In the genomic region with DNA sequence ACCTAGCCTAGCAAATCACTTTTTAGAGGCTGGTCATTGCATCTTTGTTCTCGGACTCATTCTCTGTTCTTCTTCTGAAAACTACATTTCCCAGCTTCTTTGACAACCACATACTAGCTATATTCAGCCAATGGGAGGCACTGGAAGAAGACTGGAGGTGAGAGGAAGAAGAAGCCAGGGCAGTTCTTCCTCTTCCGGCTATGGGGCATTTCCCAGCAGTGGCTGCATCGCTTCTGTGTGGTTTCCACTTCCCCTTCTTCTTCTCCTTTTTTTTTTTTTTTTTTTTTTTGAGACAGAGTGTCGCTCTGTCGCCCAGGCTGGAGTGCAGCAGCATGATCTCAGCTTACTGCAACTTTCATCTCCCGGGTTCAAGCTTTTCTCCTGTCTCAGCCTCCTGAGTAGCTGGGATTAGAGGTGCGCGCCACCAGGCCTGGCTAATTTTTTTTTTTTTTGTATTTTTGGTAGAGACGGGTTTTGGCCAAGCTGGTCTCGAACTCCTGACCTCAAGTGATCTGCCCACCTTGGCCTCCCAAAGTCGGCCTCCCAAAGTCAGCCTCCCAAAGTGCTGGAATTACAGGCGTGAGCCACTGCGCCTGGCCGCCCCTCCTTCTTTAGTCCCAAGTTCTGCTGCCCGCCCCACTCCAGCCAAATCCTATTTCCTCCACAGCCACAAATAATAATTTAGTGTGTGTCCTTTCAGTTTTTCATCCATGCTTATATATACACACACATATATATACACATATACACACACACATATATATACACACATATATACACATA, we compare ENCODE assay signal across 9 cellular contexts. TPM values are rescaled to one million over a fixed set of nuclear protein-coding genes. Genes with fewer than 3 reads are reported as not detected.
DNase-seq lines count a peak whose midpoint lies in the region; ATAC-seq, FAIRE-seq and TF ChIP-seq lines count a peak whose summit lies in the region.
"Had no signal": no experiment of that assay in that cellular context is flagged by ENCODE, and none has a peak within 500 bp of the region (broad histone marks: within the 10 kb centered on the region; RNA-seq: fewer than 3 reads in every experiment).

No MANE protein-coding gene starts in this region.

- H3K27ac Mint-ChIP-seq in Calu3 (ENCODE audit: unreplicated experiment) (no peak overlapping the region), MCF 10A (ENCODE audit: low read depth, unreplicated experiment) (no peak overlapping the region)

- H3K4me2 ChIP-seq in HepG2 (ENCODE audit: low read depth, low read length): no peak overlapping the region

- CTCF ChIA-PET in HepG2 (lab: Yijun Ruan, JAX; ENCODE audit: low intra/inter-chr PET ratio, low total read pairs): no interaction called here
- CTCF ChIA-PET in Calu3 (lab: Charles Lee): no interaction called here
- CTCF ChIA-PET in MCF 10A (lab: Yijun Ruan, JAX): interaction anchor here (0.5 to 2.5 kb wide), 2 partner anchors 81 to 899 kb away, joined by 3 to 10 read pairs; no protein-coding TSS in a partner anchor

- BruUV-seq in HepG2 (replicated peaks; lab: Mats Ljungman, UMichigan): no TSS peak
- no TSS peak for BruUV-seq in Calu3 (replicated peaks; lab: Mats Ljungman, UMichigan)
- BruUV-seq in MCF 10A (replicated peaks; lab: Mats Ljungman, UMichigan): no TSS peak

- no peaks in the 10 kb centered on the region for H3K9me3 ChIP-seq in HepG2 (ENCODE audit: low read length)

- TF ChIP-seq RAD21 in HepG2 (CRISPR knock-in tag; IDR thresholded peaks at IDR 0.05): no peak

- ATAC-seq in HG02798 (IDR thresholded peaks at IDR 0.05; ENCODE audit: poor library complexity, unreplicated experiment) (peak; percentile 59), HepG2 (no peak)

- DNase-seq in CMK (ENCODE audit: low read depth): peak; percentile 65
- peak; percentile 70 for DNase-seq in UCSD-AML1 (lab: John Stamatoyannopoulos, UW; ENCODE audit: unreplicated experiment)
- DNase-seq in HepG2 (ENCODE audit: low spot score): no peak
- DNase-seq in HPDE6-E6E7 (ENCODE audit: extremely low spot score): no peak
- no peak for DNase-seq in Calu3
- no peak for DNase-seq in MCF 10A (ENCODE audit: unreplicated experiment)
- DNase-seq in kidney glomerular epithelial cell (lab: John Stamatoyannopoulos, UW): no peak
- DNase-seq: NCI-H526 had no signal

- FAIRE-seq in HepG2 (lab: Jason Lieb, UNC): no peak

- no peaks in the 10 kb centered on the region for H3K36me3 ChIP-seq in HepG2 (replicated peaks in 1 of 2; ENCODE audit: control insufficient read depth in 1 of 2, insufficient read depth in 2 of 2, low read length in 2 of 2)

- no peaks in the 10 kb centered on the region for H3K79me2 ChIP-seq in HepG2 (ENCODE audit: insufficient read depth, low read length)

- H3K9me3 Mint-ChIP-seq in Calu3 (ENCODE audit: low read depth, unreplicated experiment): no peaks in the 10 kb centered on the region
- H3K9me3 Mint-ChIP-seq in MCF 10A (ENCODE audit: unreplicated experiment): no peaks in the 10 kb centered on the region

- in situ Hi-C loops in HepG2 (cut with HindIII; ENCODE audit: extremely low pct_ligation_motif_present, low pct_unique_long_range_greater_than_20kb): no loop called here

- H3K27me3 ChIP-seq in HepG2 (ENCODE audit: control insufficient read depth in 1 of 2, insufficient read depth in 2 of 2, low read length in 2 of 2): no peaks in the 10 kb centered on the region

- no peak overlapping the region for H2AFZ ChIP-seq in HepG2 (ENCODE audit: low read length)

- H3K27me3 Mint-ChIP-seq in Calu3 (ENCODE audit: unreplicated experiment) (no peaks in the 10 kb centered on the region), MCF 10A (ENCODE audit: insufficient read depth, unreplicated experiment) (no peaks in the 10 kb centered on the region)

- H4K20me1 ChIP-seq in HepG2 (ENCODE audit: insufficient read depth, low read length): no peaks in the 10 kb centered on the region

- H3K9ac ChIP-seq in HepG2 (ENCODE audit: insufficient read depth, low read depth, low read length): no peak overlapping the region

- H3K4me1 Mint-ChIP-seq in Calu3 (ENCODE audit: low read depth, unreplicated experiment) (peaks cover 10% of the 10 kb centered on the region), MCF 10A (ENCODE audit: insufficient read depth, unreplicated experiment) (peaks cover 4% of the 10 kb centered on the region)

- intact Hi-C loops in HepG2 (cut with micrococcal nuclease; ENCODE audit: unreplicated experiment): no loop called here
- intact Hi-C loops in Calu3 (cut with micrococcal nuclease; ENCODE audit: unreplicated experiment): no loop called here
- intact Hi-C loops in MCF 10A (cut with micrococcal nuclease): no loop called here

- H3K4me3 Mint-ChIP-seq in Calu3 (ENCODE audit: low read depth, unreplicated experiment) (no peak overlapping the region), MCF 10A (ENCODE audit: unreplicated experiment) (no peak overlapping the region)

- TF ChIP-seq EP300 in HepG2 (IDR thresholded peaks at IDR 0.05; ENCODE audit: low read depth in 2 of 2, low read length in 2 of 2) (no peak), HepG2 (CRISPR knock-in tag; IDR thresholded peaks at IDR 0.05; ENCODE audit: borderline replicate concordance) (no peak)

- no peaks in the 10 kb centered on the region for H3K36me3 Mint-ChIP-seq in Calu3 (ENCODE audit: insufficient read depth, unreplicated experiment)
- peaks cover 6% of the 10 kb centered on the region for H3K36me3 Mint-ChIP-seq in MCF 10A (ENCODE audit: insufficient read depth, unreplicated experiment)

- no peak for TF ChIP-seq POLR2A in HepG2 (IDR thresholded peaks at IDR 0.05; ENCODE audit: insufficient read depth in 1 of 2, low read depth in 2 of 2, low read length in 2 of 2)

- TF ChIP-seq CTCF in HepG2 (CRISPR knock-in tag; IDR thresholded peaks at IDR 0.05) (no peak), Calu3 (IDR thresholded peaks at IDR 0.05; ENCODE audit: unreplicated experiment) (no peak), MCF 10A (IDR thresholded peaks at IDR 0.05; ENCODE audit: unreplicated experiment) (no peak)

- no peak overlapping the region for H3K4me3 ChIP-seq in HepG2 (replicated peaks in 1 of 3; ENCODE audit: insufficient read depth in 1 of 3, low read depth in 2 of 3, low read length in 3 of 3)

- no peak overlapping the region for H3K27ac ChIP-seq in HepG2 (ENCODE audit: extremely low read length, insufficient read depth, low read length)

- POLR2A ChIA-PET in HepG2 (lab: Yijun Ruan, JAX) (no interaction called here), MCF 10A (lab: Yijun Ruan, JAX) (interaction anchor here (0.7 kb wide), 1 partner anchor 919 kb away, joined by 3 read pairs; no protein-coding TSS in a partner anchor)

- WGBS in HepG2 (ENCODE audit: low lambda C conversion rate): 81% methylated on average over 15 of the region's 15 CpGs

- peaks cover 24% of the 10 kb centered on the region for H3K4me1 ChIP-seq in HepG2 (ENCODE audit: insufficient read depth, low read length)

RNA-seq across cellular contexts. Expression of a gene that starts 6.9 kb away (rescaled TPM):
- total RNA-seq in HepG2 (2016; rRNA removed; fragmentation: Illumina TruSeq; extraction: Trizol): 19.5 and 25.0 TPM in 2 replicates
- total RNA-seq in HepG2 (2016; cell fraction: cytosol; rRNA removed; fragmentation: Illumina TruSeq; extraction: Trizol; ENCODE audit: low read depth): 11.2 and 12.8 TPM in 2 replicates
- 20.1 and 22.4 TPM in 2 replicates for total RNA-seq in HepG2 (2016; cell fraction: insoluble cytoplasmic fraction; rRNA removed; fragmentation: Illumina TruSeq; extraction: Trizol)
- total RNA-seq in HepG2 (2016; cell fraction: membrane; rRNA removed; fragmentation: Illumina TruSeq; extraction: Trizol): 30.4 and 31.7 TPM in 2 replicates
- 10.6 and 14.8 TPM in 2 replicates for total RNA-seq in HepG2 (2016; cell fraction: nucleus; rRNA removed; fragmentation: Illumina TruSeq; extraction: Trizol)
- 39.9 and 40.5 TPM in 2 replicates for polyA plus RNA-seq in HepG2 (2011; rRNA removed)
- polyA plus RNA-seq in HepG2 (2011; cell fraction: cytosol; rRNA removed): 31.0 and 35.5 TPM in 2 replicates
- 14.8 and 17.8 TPM in 2 replicates for polyA plus RNA-seq in HepG2 (2011; cell fraction: nucleus; rRNA removed)
- polyA plus RNA-seq in HepG2 (2012): 25.4 and 29.3 TPM in 2 replicates
- 12.6 and 14.8 TPM in 2 replicates for polyA plus RNA-seq in HepG2 (2016; cell fraction: cytosol; fragmentation: Illumina TruSeq; extraction: Trizol; ENCODE audit: low read depth)
- 38.0 and 43.8 TPM in 2 replicates for polyA plus RNA-seq in HepG2 (2016; cell fraction: insoluble cytoplasmic fraction; fragmentation: Illumina TruSeq; extraction: Trizol; ENCODE audit: low read depth)
- polyA plus RNA-seq in HepG2 (2016; cell fraction: membrane; fragmentation: Illumina TruSeq; extraction: Trizol; ENCODE audit: low read depth): 35.6 and 36.0 TPM in 2 replicates
- polyA plus RNA-seq in HepG2 (2016; cell fraction: nucleus; fragmentation: Illumina TruSeq; extraction: Trizol; ENCODE audit: insufficient read depth, low read depth): 27.9 and 28.4 TPM in 2 replicates
- polyA minus RNA-seq in HepG2 (2011; rRNA and poly(A)+ RNA removed; ENCODE audit: low replicate concordance): 46.0 and 93.6 TPM in 2 replicates
- 21.2 and 24.1 TPM in 2 replicates for polyA minus RNA-seq in HepG2 (2011; cell fraction: cytosol; rRNA and poly(A)+ RNA removed)
- 14.9 and 19.9 TPM in 2 replicates for polyA minus RNA-seq in HepG2 (2011; cell fraction: nucleus; rRNA and poly(A)+ RNA removed)
- total RNA-seq in Calu3 (2022): 29.4 and 30.7 TPM in 2 replicates
- 58.0 and 64.4 TPM in 2 replicates for total RNA-seq in MCF 10A (2022)

RNA-seq across cellular contexts. Expression of a gene that starts 45.4 kb away (rescaled TPM):
- 26.8 and 36.6 TPM in 2 replicates for total RNA-seq in HepG2 (2016; rRNA removed; fragmentation: Illumina TruSeq; extraction: Trizol)
- total RNA-seq in HepG2 (2016; cell fraction: cytosol; rRNA removed; fragmentation: Illumina TruSeq; extraction: Trizol; ENCODE audit: low read depth): 5.5 and 5.9 TPM in 2 replicates
- 26.7 and 35.4 TPM in 2 replicates for total RNA-seq in HepG2 (2016; cell fraction: insoluble cytoplasmic fraction; rRNA removed; fragmentation: Illumina TruSeq; extraction: Trizol)
- total RNA-seq in HepG2 (2016; cell fraction: membrane; rRNA removed; fragmentation: Illumina TruSeq; extraction: Trizol): 22.9 and 23.0 TPM in 2 replicates
- 17.6 and 18.2 TPM in 2 replicates for total RNA-seq in HepG2 (2016; cell fraction: nucleus; rRNA removed; fragmentation: Illumina TruSeq; extraction: Trizol)
- 37.4 and 38.8 TPM in 2 replicates for polyA plus RNA-seq in HepG2 (2011; rRNA removed)
- polyA plus RNA-seq in HepG2 (2011; cell fraction: cytosol; rRNA removed): 24.7 and 32.7 TPM in 2 replicates
- polyA plus RNA-seq in HepG2 (2011; cell fraction: nucleus; rRNA removed): 15.0 and 20.8 TPM in 2 replicates
- 24.8 and 25.9 TPM in 2 replicates for polyA plus RNA-seq in HepG2 (2012)
- polyA plus RNA-seq in HepG2 (2016; cell fraction: cytosol; fragmentation: Illumina TruSeq; extraction: Trizol; ENCODE audit: low read depth): 2.7 and 3.0 TPM in 2 replicates
- 47.0 and 48.8 TPM in 2 replicates for polyA plus RNA-seq in HepG2 (2016; cell fraction: insoluble cytoplasmic fraction; fragmentation: Illumina TruSeq; extraction: Trizol; ENCODE audit: low read depth)
- polyA plus RNA-seq in HepG2 (2016; cell fraction: membrane; fragmentation: Illumina TruSeq; extraction: Trizol; ENCODE audit: low read depth): 14.1 and 14.3 TPM in 2 replicates
- polyA plus RNA-seq in HepG2 (2016; cell fraction: nucleus; fragmentation: Illumina TruSeq; extraction: Trizol; ENCODE audit: insufficient read depth, low read depth): 24.1 and 24.6 TPM in 2 replicates
- 59.5 and 125 TPM in 2 replicates for polyA minus RNA-seq in HepG2 (2011; rRNA and poly(A)+ RNA removed; ENCODE audit: low replicate concordance)
- 19.9 and 21.3 TPM in 2 replicates for polyA minus RNA-seq in HepG2 (2011; cell fraction: cytosol; rRNA and poly(A)+ RNA removed)
- 24.5 and 30.1 TPM in 2 replicates for polyA minus RNA-seq in HepG2 (2011; cell fraction: nucleus; rRNA and poly(A)+ RNA removed)
- total RNA-seq in Calu3 (2022): 20.8 and 24.4 TPM in 2 replicates
- 39.8 and 44.2 TPM in 2 replicates for total RNA-seq in MCF 10A (2022)

Comparison
In these comparisons a context has a peak if more than half of its experiments do, and no peak if none do; other contexts are left out.
1. DNase-seq: peak in CMK (single experiment) and UCSD-AML1 (single experiment); none in HepG2 (single experiment), HPDE6-E6E7 (single experiment), Calu3 (single experiment), MCF 10A (single experiment) and kidney glomerular epithelial cell (single experiment).